7 cellular contexts compared by ENCODE assay signal in the genomic region with DNA sequence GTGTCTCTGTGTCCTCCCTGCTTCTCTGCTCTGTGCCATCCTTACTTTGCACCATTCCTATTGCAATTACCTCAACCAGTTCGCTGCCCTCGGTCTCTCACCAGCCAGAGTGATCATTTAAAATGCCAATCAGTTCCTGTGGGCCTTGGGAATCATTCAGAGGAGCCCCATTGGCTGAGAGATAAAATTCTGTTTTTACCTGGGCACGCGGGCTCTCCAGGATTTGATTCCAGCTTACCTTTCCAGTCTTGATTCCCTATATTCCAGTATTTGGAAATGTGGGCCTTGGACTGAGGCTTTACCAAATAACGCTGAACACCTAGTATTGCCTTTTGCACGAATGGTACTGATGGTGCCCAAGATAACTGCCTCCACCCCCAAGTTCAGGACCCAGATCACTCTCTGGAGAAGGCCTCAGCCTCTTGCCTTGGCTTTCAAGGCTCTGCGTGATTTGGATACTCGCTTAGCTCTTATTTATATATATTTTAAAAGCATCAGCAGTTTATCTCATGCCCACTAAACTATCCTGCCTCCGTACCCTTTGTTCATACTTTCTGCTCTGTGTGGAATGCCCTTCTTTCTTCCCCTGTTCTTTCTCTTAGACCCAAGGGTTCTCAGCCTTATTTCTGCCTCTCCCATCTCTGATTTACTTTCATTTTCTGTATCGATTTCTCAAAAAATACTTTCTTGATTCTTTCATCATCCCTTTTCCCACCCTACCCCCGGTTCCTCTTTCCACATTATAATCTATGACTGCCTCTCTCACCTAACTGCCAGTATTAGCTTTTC. TPM values are rescaled to one million over a fixed set of nuclear protein-coding genes. Genes with fewer than 3 reads are reported as not detected.
A peak's percentile ranks its signal among the peaks of the same experiment; 100 is the strongest.
DNase-seq lines count a peak whose midpoint lies in the region; ATAC-seq and TF ChIP-seq lines count a peak whose summit lies in the region.

No MANE protein-coding gene starts in this region.

- 2% methylated on average over 11 of the region's 11 CpGs for WGBS in liver
- 6 to 8% methylated on average over 11 of the region's 11 CpGs for WGBS in tibial nerve, 2 donors

- H3K4me1 Mint-ChIP-seq in MCF 10A (ENCODE audit: insufficient read depth, unreplicated experiment) = peaks cover 14% of the 10 kb centered on the region

- no peaks in the 10 kb centered on the region for H3K27me3 Mint-ChIP-seq in MCF 10A (ENCODE audit: insufficient read depth, unreplicated experiment)

- POLR2A ChIA-PET in MCF 10A (lab: Yijun Ruan, JAX) = interaction anchor here (0.6 to 4.7 kb wide), 21 partner anchors 9 to 852 kb away, joined by 3 to 67 read pairs (median 6); partner anchors contain the start of genes CHRNA5, HYKK, IREB2 and SKIC8

- H3K36me3 ChIP-seq in NT2/D1 (ENCODE audit: insufficient read depth, insufficient read length, low read length) = peaks cover 47% of the 10 kb centered on the region
- H3K36me3 ChIP-seq in liver (ENCODE audit: control insufficient read depth in 4 of 4, insufficient read depth in 3 of 4, low read depth in 1 of 4, low read length in 3 of 4) = peaks cover 5 to 28% (median 26%) of the 10 kb centered on the region in 4 donors
- peaks cover 0 to 38% (median 10%) of the 10 kb centered on the region in 3 donors for H3K36me3 ChIP-seq in tibial nerve

- no peaks in the 10 kb centered on the region for H3K9me3 ChIP-seq in NT2/D1 (ENCODE audit: insufficient read depth, low read length)
- H3K9me3 ChIP-seq in liver (ENCODE audit: control insufficient read depth in 4 of 4, low read length in 3 of 4) = no peaks in the 10 kb centered on the region
- H3K9me3 ChIP-seq in tibial nerve = no peaks in the 10 kb centered on the region

- H3K9me3 Mint-ChIP-seq in MCF 10A (ENCODE audit: unreplicated experiment) = no peaks in the 10 kb centered on the region

- no TSS peak for BruUV-seq in MCF 10A (replicated peaks; lab: Mats Ljungman, UMichigan)

- DNase-seq in NT2/D1 (ENCODE audit: low read depth, low spot score) (no peak), MCF 10A (ENCODE audit: unreplicated experiment) (peak; percentile 1), tibial nerve (ENCODE audit: low spot score in 2 of 2) (no peak), NCI-H187 treated with DMSO at 0.1 percent for 48 hours (lab: John Stamatoyannopoulos, UW) (no peak), sciatic nerve (ENCODE audit: low spot score) (no peak)

- TF ChIP-seq POLR2A in tibial nerve (IDR thresholded peaks at IDR 0.05) = no peak

- intact Hi-C loops in MCF 10A (cut with micrococcal nuclease) (loop anchor here (2.0 kb wide), 1 partner anchor 24 kb away; the partner anchor contains the start of gene CHRNA5), sciatic nerve (cut with DNase I) (no loop called here)

- peak overlapping the region; percentile 96 to 98 for H3K27ac ChIP-seq in liver (ENCODE audit: low read depth in 1 of 2, low read length in 2 of 2)
- H3K27ac ChIP-seq in tibial nerve = peak overlapping the region; percentile 87 to 96 (median 92)

- H3K9ac ChIP-seq in NT2/D1 (ENCODE audit: insufficient read length, low read depth) = peak overlapping the region; percentile 98
- peak overlapping the region; percentile 98 to 100 for H3K9ac ChIP-seq in liver (ENCODE audit: low read depth in 1 of 2, low read length in 2 of 2)

- TF ChIP-seq RAD21 in liver (IDR thresholded peaks at IDR 0.05) = no peak

- H3K4me3 ChIP-seq in NT2/D1 (ENCODE audit: insufficient read length, low read depth) (peak overlapping the region; percentile 92), liver (ENCODE audit: low read depth in 1 of 3, low read length in 3 of 3) (peak overlapping the region; percentile 90 to 98 (median 92)), tibial nerve (peak overlapping the region; percentile 61 to 74 (median 70))

- no peak for TF ChIP-seq EP300 in tibial nerve (IDR thresholded peaks at IDR 0.05)

- peaks cover 55% of the 10 kb centered on the region for H3K36me3 Mint-ChIP-seq in MCF 10A (ENCODE audit: insufficient read depth, unreplicated experiment)

- CTCF ChIA-PET in MCF 10A (lab: Yijun Ruan, JAX) = interaction anchor here (1.5 to 2.1 kb wide), 2 partner anchors 25 to 169 kb away, joined by 5 to 6 read pairs; no protein-coding TSS in a partner anchor

- TF ChIP-seq CTCF in MCF 10A (IDR thresholded peaks at IDR 0.05; ENCODE audit: unreplicated experiment) = no peak
- no peak for TF ChIP-seq CTCF in liver (IDR thresholded peaks at IDR 0.05; ENCODE audit: low read depth, low read length, missing input control)
- TF ChIP-seq CTCF in tibial nerve (IDR thresholded peaks at IDR 0.05) = no peak

- peak overlapping the region; percentile 92 for H3K4me3 Mint-ChIP-seq in MCF 10A (ENCODE audit: unreplicated experiment)

- peak overlapping the region; percentile 97 for H3K27ac Mint-ChIP-seq in MCF 10A (ENCODE audit: low read depth, unreplicated experiment)

- H3K27me3 ChIP-seq in NT2/D1 (ENCODE audit: insufficient read depth, insufficient read length) (no peaks in the 10 kb centered on the region), liver (ENCODE audit: control insufficient read depth in 4 of 4, insufficient read depth in 4 of 4, low read length in 3 of 4) (no peaks in the 10 kb centered on the region), tibial nerve (no peaks in the 10 kb centered on the region)

- H3K4me1 ChIP-seq in NT2/D1 (ENCODE audit: insufficient read depth, insufficient read length) (peaks cover 6% of the 10 kb centered on the region), liver (ENCODE audit: control insufficient read depth in 4 of 4, insufficient read depth in 4 of 4, low read length in 3 of 4) (peaks cover 0 to 21% (median 11%) of the 10 kb centered on the region in 4 donors), tibial nerve (peaks cover 0 to 29% (median 11%) of the 10 kb centered on the region in 4 donors)

- ATAC-seq in GM18508 (IDR thresholded peaks at IDR 0.05; ENCODE audit: insufficient read depth, unreplicated experiment) (peak; percentile 12), sciatic nerve (no peak)

TF ChIP-seq in liver, 16 proteins besides CTCF, POLR2A, EP300 and RAD21 (continues in another document):
- TF ChIP-seq JUND (IDR thresholded peaks at IDR 0.05) (no peak), ATF3 (IDR thresholded peaks at IDR 0.05) (no peak), NR2F2 (IDR thresholded peaks at IDR 0.05) (no peak), TAF1 (conservative IDR thresholded peaks at IDR 0.05) (no peak), FOXA2 (IDR thresholded peaks at IDR 0.05) (no peak), SP1 (IDR thresholded peaks at IDR 0.05) (no peak), FOXA1 (IDR thresholded peaks at IDR 0.05) (no peak)
- TF ChIP-seq, protein P1, sequence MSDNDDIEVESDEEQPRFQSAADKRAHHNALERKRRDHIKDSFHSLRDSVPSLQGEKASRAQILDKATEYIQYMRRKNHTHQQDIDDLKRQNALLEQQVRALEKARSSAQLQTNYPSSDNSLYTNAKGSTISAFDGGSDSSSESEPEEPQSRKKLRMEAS (IDR thresholded peaks at IDR 0.05) = no peak
- TF ChIP-seq, protein P2, sequence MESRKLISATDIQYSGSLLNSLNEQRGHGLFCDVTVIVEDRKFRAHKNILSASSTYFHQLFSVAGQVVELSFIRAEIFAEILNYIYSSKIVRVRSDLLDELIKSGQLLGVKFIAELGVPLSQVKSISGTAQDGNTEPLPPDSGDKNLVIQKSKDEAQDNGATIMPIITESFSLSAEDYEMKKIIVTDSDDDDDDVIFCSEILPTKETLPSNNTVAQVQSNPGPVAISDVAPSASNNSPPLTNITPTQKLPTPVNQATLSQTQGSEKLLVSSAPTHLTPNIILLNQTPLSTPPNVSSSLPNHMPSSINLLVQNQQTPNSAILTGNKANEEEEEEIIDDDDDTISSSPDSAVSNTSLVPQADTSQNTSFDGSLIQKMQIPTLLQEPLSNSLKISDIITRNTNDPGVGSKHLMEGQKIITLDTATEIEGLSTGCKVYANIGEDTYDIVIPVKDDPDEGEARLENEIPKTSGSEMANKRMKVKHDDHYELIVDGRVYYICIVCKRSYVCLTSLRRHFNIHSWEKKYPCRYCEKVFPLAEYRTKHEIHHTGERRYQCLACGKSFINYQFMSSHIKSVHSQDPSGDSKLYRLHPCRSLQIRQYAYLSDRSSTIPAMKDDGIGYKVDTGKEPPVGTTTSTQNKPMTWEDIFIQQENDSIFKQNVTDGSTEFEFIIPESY (IDR thresholded peaks at IDR 0.05) = no peak

RNA-seq across cellular contexts. Expression of gene PSMA4, which starts 0.9 kb away (rescaled TPM):
- total RNA-seq in MCF 10A (2022) (221 and 261 TPM in 2 replicates), liver (100 to 1,000 TPM in 1 of 2 donors, 10 to 100 TPM in 1; 95.3 to 109 TPM), tibial nerve (100 to 1,000 TPM in 1 of 4 donors, 10 to 100 TPM in 3; 58.1 to 102 (median 76.8) TPM), sciatic nerve (108 TPM)
- 100 to 1,000 TPM; 130 to 154 TPM for polyA plus RNA-seq in liver

RNA-seq across cellular contexts. Expression of gene CHRNA5, which starts 24.2 kb away (rescaled TPM):
- 1.9 and 2.3 TPM in 2 replicates for total RNA-seq in MCF 10A (2022)
- under 1 TPM; 0.17 to 0.56 TPM for total RNA-seq in liver
- under 1 TPM; 0.31 to 0.40 TPM for polyA plus RNA-seq in liver
- 1 to 10 TPM in 2 of 4 donors, under 1 TPM in 2; 0.84 to 3.0 (median 1.3) TPM for total RNA-seq in tibial nerve
- 1.8 TPM for total RNA-seq in sciatic nerve

RNA-seq across cellular contexts. Expression of gene HYKK, which starts 33.8 kb away (rescaled TPM):
- total RNA-seq in MCF 10A (2022) (1.2 and 1.3 TPM in 2 replicates), liver (1 to 10 TPM; 1.7 to 7.7 TPM), tibial nerve (10 to 100 TPM in 2 of 4 donors, 1 to 10 TPM in 2; 8.0 to 31.9 (median 10.2) TPM), sciatic nerve (10.4 TPM)
- 1 to 10 TPM; 1.8 to 2.7 TPM for polyA plus RNA-seq in liver
